ENCODE assay signal across 35 cellular contexts in the genomic region with DNA sequence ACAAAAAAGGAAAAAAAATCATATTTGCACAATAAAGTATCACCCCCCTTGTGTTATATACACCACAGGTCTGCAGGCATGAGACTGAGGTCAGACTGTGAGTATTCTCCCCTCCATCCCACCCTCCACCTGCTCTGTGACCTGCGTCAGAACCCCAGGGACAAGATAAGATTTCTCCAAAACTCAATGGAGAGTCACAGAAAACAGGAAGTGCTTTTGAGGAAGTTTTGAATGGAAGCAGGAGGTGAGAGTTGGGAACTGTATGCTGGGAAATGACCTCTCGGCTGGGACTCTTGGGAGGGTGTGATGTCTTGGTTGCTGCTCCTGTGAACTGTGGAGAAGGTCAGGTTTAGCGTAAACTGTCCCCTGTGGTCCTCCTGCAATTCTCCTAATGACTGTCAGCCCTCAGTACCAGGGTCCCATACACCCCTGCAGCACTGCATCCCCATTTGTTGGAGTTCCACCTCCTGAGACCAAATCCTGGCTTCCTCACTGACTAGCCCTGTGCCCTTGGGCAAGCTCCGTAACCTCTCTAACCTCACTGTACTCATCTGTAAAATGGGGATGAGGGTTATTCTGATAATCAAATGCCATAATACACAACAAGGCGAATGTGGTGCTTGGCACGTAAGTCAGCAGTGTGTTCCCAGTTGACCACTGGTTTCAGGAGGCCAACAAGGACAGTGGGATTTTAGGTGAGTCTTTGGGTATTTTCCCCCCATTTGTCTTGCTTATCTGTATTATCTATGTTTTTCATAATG.
"Had no signal": no experiment of that assay in that cellular context is flagged by ENCODE, and none has a peak within 500 bp of the region (broad histone marks: within the 10 kb centered on the region; RNA-seq: fewer than 3 reads in every experiment).

No MANE protein-coding gene starts in this region.

- H3K36me3 Mint-ChIP-seq: activated naive CD8-positive, alpha-beta T cell treated with anti-CD3 and anti-CD28 coated beads for 36 hours; immature natural killer cell; naive B cell; stimulated activated memory B cell treated with anti-CD40 and anti-IgM and Interleukin-4, amounts not matched to agents 10 μg/mL and 1 μg/mL and 100 μg/mL, for 72 hours had no signal

- H3K27ac Mint-ChIP-seq: activated naive CD8-positive, alpha-beta T cell treated with anti-CD3 and anti-CD28 coated beads for 36 hours; activated T-cell treated with anti-CD3 and anti-CD28 coated beads, Interleukin-2, amount 50 U/mL, for 72 hours; immature natural killer cell; nephron progenitor cell; stimulated activated memory B cell treated with anti-CD40 and anti-IgM and Interleukin-4, amounts not matched to agents 10 μg/mL and 1 μg/mL and 100 μg/mL, for 72 hours; stimulated activated naive CD8-positive, alpha-beta T cell treated with anti-CD3 and anti-CD28 coated beads, Interleukin-15, amount 100 ng/mL, for 72 hours; T-helper 2 cell treated with Interferon-gamma antibody and Interleukin-4, amounts not matched to agents 5 μg/mL and 100 μg/mL, for 36 hours had no signal

- H3K9me3 Mint-ChIP-seq: activated naive CD8-positive, alpha-beta T cell treated with anti-CD3 and anti-CD28 coated beads for 36 hours; activated T-cell treated with anti-CD3 and anti-CD28 coated beads, Interleukin-2, amount 50 U/mL, for 72 hours; immature natural killer cell; nephron progenitor cell; stimulated activated memory B cell treated with anti-CD40 and anti-IgM and Interleukin-4, amounts not matched to agents 10 μg/mL and 1 μg/mL and 100 μg/mL, for 72 hours; stimulated activated naive CD8-positive, alpha-beta T cell treated with anti-CD3 and anti-CD28 coated beads, Interleukin-15, amount 100 ng/mL, for 72 hours; T-helper 2 cell treated with Interferon-gamma antibody and Interleukin-4, amounts not matched to agents 5 μg/mL and 100 μg/mL, for 36 hours had no signal

- ATAC-seq: activated T-cell treated with anti-CD3 and anti-CD28 coated beads, Interleukin-2, amount 50 U/mL, for 72 hours; body of pancreas; gastroesophageal sphincter; pancreas; stimulated activated memory B cell treated with anti-CD40 and anti-IgM and Interleukin-4, amounts not matched to agents 10 μg/mL and 1 μg/mL and 100 μg/mL, for 72 hours; stimulated activated naive CD8-positive, alpha-beta T cell treated with anti-CD3 and anti-CD28 coated beads, Interleukin-15, amount 100 ng/mL, for 72 hours had no signal

- H3K27ac ChIP-seq: adrenal gland, body of pancreas, cardiac muscle cell, colonic mucosa, dorsolateral prefrontal cortex, gastroesophageal sphincter, pancreas, prostate gland, VCaP had no signal

- H3K27me3 ChIP-seq: adrenal gland, body of pancreas, cardiac muscle cell, colonic mucosa, dorsolateral prefrontal cortex, gastroesophageal sphincter, pancreas had no signal

- H3K4me3 Mint-ChIP-seq: activated naive CD8-positive, alpha-beta T cell treated with anti-CD3 and anti-CD28 coated beads for 36 hours; activated T-cell treated with anti-CD3 and anti-CD28 coated beads, Interleukin-2, amount 50 U/mL, for 72 hours; immature natural killer cell; naive B cell; nephron progenitor cell; stimulated activated memory B cell treated with anti-CD40 and anti-IgM and Interleukin-4, amounts not matched to agents 10 μg/mL and 1 μg/mL and 100 μg/mL, for 72 hours; stimulated activated naive CD8-positive, alpha-beta T cell treated with anti-CD3 and anti-CD28 coated beads, Interleukin-15, amount 100 ng/mL, for 72 hours; T-helper 2 cell treated with Interferon-gamma antibody and Interleukin-4, amounts not matched to agents 5 μg/mL and 100 μg/mL, for 36 hours had no signal

- DNase-seq: activated CD4-positive, alpha-beta T cell treated with anti-CD3 and anti-CD28 coated beads for 4 hours; activated CD4-positive, alpha-beta T cell treated with anti-CD3 and anti-CD28 coated beads, Interleukin-2, amount 50 U/mL, for 4 hours; activated naive CD4-positive, alpha-beta T cell treated with Interleukin-2 at 50 U/mL for 16 hours; activated naive CD8-positive, alpha-beta T cell treated with anti-CD3 and anti-CD28 coated beads for 36 hours; activated T-cell treated with anti-CD3 and anti-CD28 coated beads for 4 hours; activated T-cell treated with anti-CD3 and anti-CD28 coated beads, Interleukin-2, amount 50 U/mL, for 72 hours; adrenal gland; aorta; body of pancreas; cerebellar nuclear complex; colonic mucosa; dorsolateral prefrontal cortex; effector memory CD4-positive, alpha-beta T cell; erythroblast; head of caudate nucleus; hypothalamus; immature natural killer cell; kidney; naive B cell; nephron progenitor cell; pancreas; retina; stimulated activated CD4-positive, alpha-beta T cell treated with anti-CD3 and anti-CD28 coated beads, Interleukin-1b, Interleukin-23, amount 100 ng/mL, for 48 hours; stimulated activated CD4-positive, alpha-beta T cell treated with anti-CD3 and anti-CD28 coated beads, Interleukin-4, amount 100 ng/mL, for 4 hours; stimulated activated CD8-positive, alpha-beta memory T cell treated with anti-CD3 and anti-CD28 coated beads, Interleukin-4, amount 100 ng/mL, for 48 hours; stimulated activated naive CD8-positive, alpha-beta T cell treated with anti-CD3 and anti-CD28 coated beads, Interleukin-15, amount 100 ng/mL, for 72 hours; substantia nigra; T-helper 1 cell had no signal

- H3K36me3 ChIP-seq: adrenal gland, cardiac muscle cell, colonic mucosa, gastroesophageal sphincter, pancreas, prostate gland had no signal

- H3K4me2 ChIP-seq: smooth muscle cell had no signal

- H3K4me1 ChIP-seq: colonic mucosa had no signal

- H3K4me1 Mint-ChIP-seq: activated naive CD8-positive, alpha-beta T cell treated with anti-CD3 and anti-CD28 coated beads for 36 hours; immature natural killer cell; naive B cell; stimulated activated memory B cell treated with anti-CD40 and anti-IgM and Interleukin-4, amounts not matched to agents 10 μg/mL and 1 μg/mL and 100 μg/mL, for 72 hours; stimulated activated naive CD8-positive, alpha-beta T cell treated with anti-CD3 and anti-CD28 coated beads, Interleukin-15, amount 100 ng/mL, for 72 hours had no signal

- H3K4me3 ChIP-seq: adrenal gland, body of pancreas, cardiac muscle cell, colonic mucosa, dorsolateral prefrontal cortex, gastroesophageal sphincter, pancreas, prostate gland, smooth muscle cell had no signal

- H3K9me3 ChIP-seq: adrenal gland, body of pancreas, colonic mucosa, gastroesophageal sphincter, pancreas, prostate gland had no signal
